ENCODE assay signal across 1 cellular context in the genomic region with DNA sequence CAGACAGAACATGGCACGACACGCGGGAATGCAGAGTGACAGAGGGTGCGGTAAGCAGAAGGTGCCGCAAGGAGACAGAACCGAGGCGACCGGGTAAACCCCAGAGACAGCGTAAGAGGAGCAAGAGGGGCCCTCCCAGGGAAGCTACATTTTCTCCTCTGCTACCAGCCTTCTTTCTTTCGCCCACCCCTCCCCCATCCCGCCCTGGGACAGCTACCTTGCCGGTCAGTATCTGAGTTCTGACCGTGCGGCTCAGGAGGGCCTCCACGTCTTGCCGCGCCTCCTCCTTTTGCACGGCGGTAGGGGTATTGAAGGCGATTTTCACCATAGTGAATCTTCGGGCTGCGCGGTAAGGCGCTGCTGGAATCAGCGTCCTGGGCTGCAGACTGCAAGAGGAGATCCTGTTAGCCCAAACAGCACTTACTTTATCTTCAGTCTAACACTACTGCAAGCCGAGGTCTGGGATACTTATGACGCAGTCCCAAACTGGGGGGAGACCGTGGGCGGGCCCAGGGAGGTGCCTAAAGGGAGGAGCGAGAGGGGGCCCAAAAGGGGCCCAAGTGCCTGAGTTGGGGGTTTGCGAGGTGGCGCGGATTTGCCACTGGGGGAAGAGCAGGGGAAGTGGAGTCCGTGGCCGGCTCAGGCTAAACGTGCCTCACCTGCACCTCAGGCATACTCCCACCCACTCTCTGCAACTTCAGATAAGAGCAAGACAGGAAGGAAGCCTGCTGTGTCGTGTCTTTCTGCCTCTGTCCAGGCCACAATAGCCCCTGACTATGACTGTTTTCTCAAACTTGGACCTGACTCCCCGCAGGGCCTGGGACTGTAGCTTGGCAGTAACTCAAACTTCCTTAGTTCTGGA.
TF ChIP-seq lines count a peak whose summit lies in the region.

TSS of gene ITM2A (minus strand) at position 447 of the 862 bp plus-strand sequence. CDS start at position 328, 119 bp downstream.

TF ChIP-seq in K562, 482 proteins besides CTCF, POLR2A, EP300 and RAD21 (continued from another document and continues in another):
- TF ChIP-seq, protein P1, sequence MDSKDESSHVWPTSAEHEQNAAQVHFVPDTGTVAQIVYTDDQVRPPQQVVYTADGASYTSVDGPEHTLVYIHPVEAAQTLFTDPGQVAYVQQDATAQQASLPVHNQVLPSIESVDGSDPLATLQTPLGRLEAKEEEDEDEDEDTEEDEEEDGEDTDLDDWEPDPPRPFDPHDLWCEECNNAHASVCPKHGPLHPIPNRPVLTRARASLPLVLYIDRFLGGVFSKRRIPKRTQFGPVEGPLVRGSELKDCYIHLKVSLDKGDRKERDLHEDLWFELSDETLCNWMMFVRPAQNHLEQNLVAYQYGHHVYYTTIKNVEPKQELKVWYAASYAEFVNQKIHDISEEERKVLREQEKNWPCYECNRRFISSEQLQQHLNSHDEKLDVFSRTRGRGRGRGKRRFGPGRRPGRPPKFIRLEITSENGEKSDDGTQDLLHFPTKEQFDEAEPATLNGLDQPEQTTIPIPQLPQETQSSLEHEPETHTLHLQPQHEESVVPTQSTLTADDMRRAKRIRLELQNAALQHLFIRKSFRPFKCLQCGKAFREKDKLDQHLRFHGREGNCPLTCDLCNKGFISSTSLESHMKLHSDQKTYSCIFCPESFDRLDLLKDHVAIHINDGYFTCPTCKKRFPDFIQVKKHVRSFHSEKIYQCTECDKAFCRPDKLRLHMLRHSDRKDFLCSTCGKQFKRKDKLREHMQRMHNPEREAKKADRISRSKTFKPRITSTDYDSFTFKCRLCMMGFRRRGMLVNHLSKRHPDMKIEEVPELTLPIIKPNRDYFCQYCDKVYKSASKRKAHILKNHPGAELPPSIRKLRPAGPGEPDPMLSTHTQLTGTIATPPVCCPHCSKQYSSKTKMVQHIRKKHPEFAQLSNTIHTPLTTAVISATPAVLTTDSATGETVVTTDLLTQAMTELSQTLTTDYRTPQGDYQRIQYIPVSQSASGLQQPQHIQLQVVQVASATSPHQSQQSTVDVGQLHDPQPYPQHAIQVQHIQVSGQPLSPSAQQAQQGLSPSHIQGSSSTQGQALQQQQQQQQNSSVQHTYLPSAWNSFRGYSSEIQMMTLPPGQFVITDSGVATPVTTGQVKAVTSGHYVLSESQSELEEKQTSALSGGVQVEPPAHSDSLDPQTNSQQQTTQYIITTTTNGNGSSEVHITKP (IDR thresholded peaks at IDR 0.05; ENCODE audit: partially characterized antibody) = peak; percentile 88
- TF ChIP-seq THAP12 (CRISPR knock-in tag; IDR thresholded peaks at IDR 0.05) = no peak
- TF ChIP-seq ZNF347 (CRISPR knock-in tag; IDR thresholded peaks at IDR 0.05; ENCODE audit: low read depth) = no peak
- no peak for TF ChIP-seq NFRKB (IDR thresholded peaks at IDR 0.05; ENCODE audit: low read depth)
- TF ChIP-seq HMGN3 (IDR thresholded peaks at IDR 0.05; ENCODE audit: borderline replicate concordance, extremely low read depth, insufficient read length, low read depth, low read length) = peak; percentile 35
- TF ChIP-seq MCM7 (IDR thresholded peaks at IDR 0.05) = no peak
- TF ChIP-seq, protein P2, sequence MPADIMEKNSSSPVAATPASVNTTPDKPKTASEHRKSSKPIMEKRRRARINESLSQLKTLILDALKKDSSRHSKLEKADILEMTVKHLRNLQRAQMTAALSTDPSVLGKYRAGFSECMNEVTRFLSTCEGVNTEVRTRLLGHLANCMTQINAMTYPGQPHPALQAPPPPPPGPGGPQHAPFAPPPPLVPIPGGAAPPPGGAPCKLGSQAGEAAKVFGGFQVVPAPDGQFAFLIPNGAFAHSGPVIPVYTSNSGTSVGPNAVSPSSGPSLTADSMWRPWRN (IDR thresholded peaks at IDR 0.05; ENCODE audit: low read depth) = 0 out of 2 replicates have a peak, but pooled peaks have one; percentile 29
- TF ChIP-seq BRF1 (IDR thresholded peaks at IDR 0.05; ENCODE audit: borderline replicate concordance, extremely low read depth, insufficient read length) = no peak
- no peak for TF ChIP-seq ZNF696 (CRISPR knock-in tag; conservative IDR thresholded peaks at IDR 0.05)
- peak in 1 of 2 experiments; percentile 35 for TF ChIP-seq E2F6 (IDR thresholded peaks at IDR 0.05; ENCODE audit: borderline replicate concordance in 1 of 2, extremely low read depth in 1 of 2, insufficient read depth in 1 of 2, insufficient read length in 1 of 2, low read depth in 1 of 2, low read length in 1 of 2, poor library complexity in 1 of 2, severe bottlenecking in 1 of 2)
- no peak for TF ChIP-seq SAFB2 (IDR thresholded peaks at IDR 0.05; ENCODE audit: borderline replicate concordance, low read depth, low read length, severe bottlenecking)
- TF ChIP-seq VEZF1 (CRISPR knock-in tag; IDR thresholded peaks at IDR 0.05) = peak; percentile 66
- TF ChIP-seq MECOM (CRISPR knock-in tag; IDR thresholded peaks at IDR 0.05) = no peak
- no peak for TF ChIP-seq MCM5 (IDR thresholded peaks at IDR 0.05; ENCODE audit: low read depth)
- no peak for TF ChIP-seq FOXA3 (CRISPR knock-in tag; conservative IDR thresholded peaks at IDR 0.05 in 1 of 2, IDR thresholded peaks at IDR 0.05 in 1 of 2)
- TF ChIP-seq RFX1 (IDR thresholded peaks at IDR 0.05) = no peak
- peak; percentile 49; the same call in 1 of the 2 replicates for TF ChIP-seq SOX6 (IDR thresholded peaks at IDR 0.05)
- TF ChIP-seq ZNF77 (CRISPR knock-in tag; IDR thresholded peaks at IDR 0.05) = no peak
- TF ChIP-seq SNIP1 (IDR thresholded peaks at IDR 0.05; ENCODE audit: low read depth) = no peak
- TF ChIP-seq RERE (CRISPR knock-in tag; IDR thresholded peaks at IDR 0.05; ENCODE audit: borderline replicate concordance) = no peak
- TF ChIP-seq CEBPZ (IDR thresholded peaks at IDR 0.05; ENCODE audit: borderline replicate concordance, low read depth, low read length) = no peak
- TF ChIP-seq SMARCA4 (IDR thresholded peaks at IDR 0.05) = 0 out of 2 replicates have a peak, but pooled peaks have one; percentile 57
- TF ChIP-seq ARID1B (IDR thresholded peaks at IDR 0.05) = peak; percentile 87
- peak; percentile 63 for TF ChIP-seq NFIC (IDR thresholded peaks at IDR 0.05)
- TF ChIP-seq PML (IDR thresholded peaks at IDR 0.05; ENCODE audit: low read length) = no peak
- 0 out of 2 replicates have a peak, but pooled peaks have one; percentile 17 for TF ChIP-seq CXXC5 (CRISPR knock-in tag; IDR thresholded peaks at IDR 0.05)
- no peak for TF ChIP-seq ZNF551 (CRISPR knock-in tag; IDR thresholded peaks at IDR 0.05)
- TF ChIP-seq SMAD3 (CRISPR knock-in tag; conservative IDR thresholded peaks at IDR 0.05) = no peak
- no peak for TF ChIP-seq TCF7L2 (IDR thresholded peaks at IDR 0.05; ENCODE audit: low read depth, low read length)
- peak; percentile 17; the same call in 1 of the 2 replicates for TF ChIP-seq BCOR (IDR thresholded peaks at IDR 0.05)
- no peak for TF ChIP-seq NBN (IDR thresholded peaks at IDR 0.05; ENCODE audit: low read depth)
- no peak for TF ChIP-seq ZNF316 (IDR thresholded peaks at IDR 0.05)
- no peak for TF ChIP-seq ZNF75A (CRISPR knock-in tag; IDR thresholded peaks at IDR 0.05)
- TF ChIP-seq TAL1 (IDR thresholded peaks at IDR 0.05) = peak; percentile 56
- no peak for TF ChIP-seq TAF7 (tag; IDR thresholded peaks at IDR 0.05)
- TF ChIP-seq DNMT1 (IDR thresholded peaks at IDR 0.05) = no peak
- TF ChIP-seq MLX (CRISPR knock-in tag; conservative IDR thresholded peaks at IDR 0.05) = no peak
- peak; percentile 21 to 37; a peak in 1 of 4 replicates for TF ChIP-seq TRIM24 (IDR thresholded peaks at IDR 0.05)
- no peak for TF ChIP-seq ZNF586 (CRISPR knock-in tag; conservative IDR thresholded peaks at IDR 0.05)
- TF ChIP-seq ZNF175 (CRISPR knock-in tag; IDR thresholded peaks at IDR 0.05; ENCODE audit: low read depth) = no peak
- peak; percentile 36 for TF ChIP-seq TAF9B (IDR thresholded peaks at IDR 0.05; ENCODE audit: partially characterized antibody)
- TF ChIP-seq SMARCC2 (IDR thresholded peaks at IDR 0.05; ENCODE audit: low read depth) = peak; percentile 29; the same call in 1 of the 2 replicates
